Comparison of ENCODE assay signal across 1 cellular context in the genomic region with DNA sequence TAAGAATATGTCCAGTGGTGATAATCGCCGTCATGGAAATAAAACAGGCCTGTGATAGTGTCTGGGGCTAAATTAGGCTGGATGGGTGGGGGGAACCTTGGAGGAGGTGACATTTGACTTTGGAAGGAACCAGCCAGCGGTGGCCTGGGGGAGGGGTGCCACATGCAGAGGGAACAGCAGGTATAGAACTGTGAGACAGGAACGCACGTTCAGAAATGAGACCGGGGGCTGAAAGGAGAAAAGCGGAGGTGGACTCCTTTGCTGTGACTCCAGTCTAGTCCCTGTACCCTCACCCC.
TF ChIP-seq lines count a peak whose summit lies in the region.

No MANE protein-coding gene starts in this region.

TF ChIP-seq in SK-N-SH, 30 proteins besides CTCF, POLR2A, EP300 and RAD21 (continued from another document):
- TF ChIP-seq, protein P1, sequence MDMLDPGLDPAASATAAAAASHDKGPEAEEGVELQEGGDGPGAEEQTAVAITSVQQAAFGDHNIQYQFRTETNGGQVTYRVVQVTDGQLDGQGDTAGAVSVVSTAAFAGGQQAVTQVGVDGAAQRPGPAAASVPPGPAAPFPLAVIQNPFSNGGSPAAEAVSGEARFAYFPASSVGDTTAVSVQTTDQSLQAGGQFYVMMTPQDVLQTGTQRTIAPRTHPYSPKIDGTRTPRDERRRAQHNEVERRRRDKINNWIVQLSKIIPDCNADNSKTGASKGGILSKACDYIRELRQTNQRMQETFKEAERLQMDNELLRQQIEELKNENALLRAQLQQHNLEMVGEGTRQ (IDR thresholded peaks at IDR 0.05; ENCODE audit: borderline replicate concordance, low read depth, low read length), result no peak
- TF ChIP-seq FOXJ3 (CRISPR knock-in tag; IDR thresholded peaks at IDR 0.05), result no peak
